ENCODE assay signal across 27 cellular contexts in genomic region chr18:49677081-49677480, GRCh38.
"Had no signal": no experiment of that assay in that cellular context is flagged by ENCODE, and none has a peak within 500 bp of the region (broad histone marks: within the 10 kb centered on the region; RNA-seq: fewer than 3 reads in every experiment).

No MANE protein-coding gene starts in this region.

- FAIRE-seq: kidney, pancreas had no signal

- DNase-seq: hippocampal formation; kidney; left colon; left lung; lower lobe of right lung; mammary epithelial cell; mesendoderm; naive B cell; nucleus accumbens; pancreas; posterior cingulate gyrus; retina; right cardiac atrium; spleen; stimulated activated CD4-positive, alpha-beta T cell treated with anti-CD3 and anti-CD28 coated beads, Interleukin-4, amount 100 ng/mL, for 24 hours; stimulated activated naive CD4-positive, alpha-beta T cell; substantia nigra; upper lobe of left lung had no signal

- H3K36me3 ChIP-seq: left lung, lower lobe of right lung, pancreas, prostate gland, spleen, tibial nerve, upper lobe of left lung, vagina had no signal

- H3K9me3 ChIP-seq: left lung, lower lobe of right lung, pancreas, prostate gland, spleen, tibial nerve, upper lobe of left lung, vagina had no signal

- ATAC-seq: left colon; left lung; lower lobe of right lung; natural killer cell treated with Interleukin-12 subunit alpha and Interleukin-12 subunit beta and Interleukin-15 and Interleukin-18, amount 100 ng/mL, for 72 hours; pancreas; right cardiac atrium; sciatic nerve; stimulated activated effector memory CD8-positive, alpha-beta T cell treated with anti-CD3 and anti-CD28 coated beads, Interleukin-12 subunit alpha, Interleukin-12 subunit beta, amount 100 ng/mL, for 72 hours had no signal

- H3K36me3 Mint-ChIP-seq: mesothelial cell of epicardium; naive B cell; natural killer cell treated with Interleukin-12 subunit alpha and Interleukin-12 subunit beta and Interleukin-15 and Interleukin-18, amount 100 ng/mL, for 72 hours; stimulated activated effector memory CD8-positive, alpha-beta T cell treated with anti-CD3 and anti-CD28 coated beads, Interleukin-12 subunit alpha, Interleukin-12 subunit beta, amount 100 ng/mL, for 72 hours had no signal

- H3K27me3 ChIP-seq: left lung, pancreas, tibial nerve, upper lobe of left lung, vagina had no signal

- H3K27ac ChIP-seq: left lung, lower lobe of right lung, pancreas, prostate gland, skin epidermis, tibial nerve, upper lobe of left lung, vagina had no signal

- H3K9me3 Mint-ChIP-seq: mesothelial cell of epicardium; naive B cell; natural killer cell treated with Interleukin-12 subunit alpha and Interleukin-12 subunit beta and Interleukin-15 and Interleukin-18, amount 100 ng/mL, for 72 hours; stimulated activated effector memory CD8-positive, alpha-beta T cell treated with anti-CD3 and anti-CD28 coated beads, Interleukin-12 subunit alpha, Interleukin-12 subunit beta, amount 100 ng/mL, for 72 hours; stimulated activated naive CD8-positive, alpha-beta T cell treated with anti-CD3 and anti-CD28 coated beads, Interleukin-15, Interleukin-2, amounts not matched to agents 100 ng/mL and 50 ng/mL, for 24 hours had no signal

- H3K4me1 ChIP-seq: left lung, lower lobe of right lung, pancreas, prostate gland, spleen, tibial nerve, vagina had no signal

- H3K27ac Mint-ChIP-seq: mesothelial cell of epicardium; naive B cell; stimulated activated effector memory CD8-positive, alpha-beta T cell treated with anti-CD3 and anti-CD28 coated beads, Interleukin-12 subunit alpha, Interleukin-12 subunit beta, amount 100 ng/mL, for 72 hours; stimulated activated naive CD8-positive, alpha-beta T cell treated with anti-CD3 and anti-CD28 coated beads, Interleukin-15, Interleukin-2, amounts not matched to agents 100 ng/mL and 50 ng/mL, for 24 hours had no signal

- H3K4me3 ChIP-seq: left lung, lower lobe of right lung, pancreas, prostate gland, skin epidermis, spleen, tibial nerve, upper lobe of left lung, vagina had no signal

- H3K4me3 Mint-ChIP-seq: mesothelial cell of epicardium; naive B cell; natural killer cell treated with Interleukin-12 subunit alpha and Interleukin-12 subunit beta and Interleukin-15 and Interleukin-18, amount 100 ng/mL, for 72 hours; stimulated activated effector memory CD8-positive, alpha-beta T cell treated with anti-CD3 and anti-CD28 coated beads, Interleukin-12 subunit alpha, Interleukin-12 subunit beta, amount 100 ng/mL, for 72 hours; stimulated activated naive CD8-positive, alpha-beta T cell treated with anti-CD3 and anti-CD28 coated beads, Interleukin-15, Interleukin-2, amounts not matched to agents 100 ng/mL and 50 ng/mL, for 24 hours had no signal
